ENCODE assay signal across 25 cellular contexts in the genomic region with DNA sequence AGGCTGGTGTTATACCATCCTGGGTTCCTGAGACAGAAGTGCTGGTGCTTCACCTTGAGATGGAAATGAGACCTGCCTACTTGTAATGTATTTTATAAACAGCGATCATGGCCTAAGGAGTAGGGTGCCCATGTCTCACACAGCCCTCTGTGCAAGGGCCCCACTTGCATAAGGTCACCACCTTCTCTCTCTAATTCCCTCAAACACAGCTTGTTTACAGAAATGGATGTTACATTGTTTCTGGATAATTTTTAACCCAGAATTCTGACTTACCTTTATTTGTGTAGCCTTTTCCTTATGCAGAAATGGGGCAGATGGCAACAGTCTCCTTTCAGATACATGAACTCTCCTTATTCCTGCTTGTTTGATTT.
DNase-seq lines count a peak whose midpoint lies in the region; ATAC-seq and TF ChIP-seq lines count a peak whose summit lies in the region.
"Had no signal": no experiment of that assay in that cellular context is flagged by ENCODE, and none has a peak within 500 bp of the region (broad histone marks: within the 10 kb centered on the region; RNA-seq: fewer than 3 reads in every experiment).

No MANE protein-coding gene starts in this region.

- H3K4me1 ChIP-seq in right lobe of liver (peaks cover 0 to 48% (median 14%) of the 10 kb centered on the region in 4 donors), stomach (peaks cover 24 to 89% (median 57%) of the 10 kb centered on the region in 4 donors)
- H3K4me1 ChIP-seq: adrenal gland had no signal

- no CpG with 5 or more reads among the region's 1 CpG for WGBS in right lobe of liver (ENCODE audit: insufficient coverage, low coverage, low lambda C conversion rate, missing lambda C conversion rate)
- 34 to 67% (median 60%) methylated on average over 1 of the region's 1 CpG for WGBS in stomach, 5 donors

- intact Hi-C loops in activated B cell treated with CpG ODN at 0.5 μM for 24 hours (cut with micrococcal nuclease) (no loop called here), right lobe of liver (cut with DNase I) (no loop called here), stomach (cut with DNase I; ENCODE audit: low total_unique reads) (no loop called here)

- H3K36me3 Mint-ChIP-seq in activated B cell treated with CpG ODN at 0.5 μM for 24 hours (ENCODE audit: low read depth): no peaks in the 10 kb centered on the region

- POLR2A ChIA-PET in activated B cell treated with CpG ODN at 0.5 μM for 24 hours (lab: Charles Lee): no interaction called here

- ATAC-seq in GM18517 (IDR thresholded peaks at IDR 0.05; ENCODE audit: unreplicated experiment) (peak; percentile 16), activated B cell treated with CpG ODN at 0.5 μM for 24 hours (ENCODE audit: low read depth) (no peak), right lobe of liver (peak; percentile 76 to 88 (median 80))
- ATAC-seq: SK-N-SH treated with all-trans-retinoic acid at 6 μM for 48 hours had no signal

- no peaks in the 10 kb centered on the region for H3K9me3 Mint-ChIP-seq in activated B cell treated with CpG ODN at 0.5 μM for 24 hours
- H3K9me3 Mint-ChIP-seq: activated naive CD4-positive, alpha-beta T cell treated with anti-CD3 and anti-CD28 coated beads, Interleukin-2, amount 10 ng/mL, durations not matched to agents 7 days and 5 days; brain; stimulated activated naive CD8-positive, alpha-beta T cell treated with anti-CD3 and anti-CD28 coated beads, Interleukin-15, Interleukin-2, amounts not matched to agents 100 ng/mL and 50 ng/mL, for 24 hours; T-helper 1 cell treated with Interleukin-12 subunit alpha and Interleukin-12 subunit beta and Interleukin-4 antibody, amounts not matched to agents 30 μg/mL and 1 μg/mL, for 36 hours had no signal

- CTCF ChIA-PET in activated B cell treated with CpG ODN at 0.5 μM for 24 hours (lab: Charles Lee): no interaction called here

- peak overlapping the region in 1 of 3 donors; percentile 5 for H3K4me3 ChIP-seq in right lobe of liver
- H3K4me3 ChIP-seq in stomach: no peak overlapping the region
- H3K4me3 ChIP-seq: adrenal gland, PC-9, skin epidermis had no signal

- no peaks in the 10 kb centered on the region for H3K27me3 Mint-ChIP-seq in activated B cell treated with CpG ODN at 0.5 μM for 24 hours

- peaks cover 42% of the 10 kb centered on the region for H3K4me1 Mint-ChIP-seq in activated B cell treated with CpG ODN at 0.5 μM for 24 hours

- H3K9me3 ChIP-seq in right lobe of liver: no peaks in the 10 kb centered on the region
- H3K9me3 ChIP-seq in stomach: no peaks in the 10 kb centered on the region
- H3K9me3 ChIP-seq: adrenal gland had no signal

- H3K27ac Mint-ChIP-seq in activated B cell treated with CpG ODN at 0.5 μM for 24 hours: no peak overlapping the region
- H3K27ac Mint-ChIP-seq: activated naive CD4-positive, alpha-beta T cell treated with anti-CD3 and anti-CD28 coated beads, Interleukin-2, amount 10 ng/mL, durations not matched to agents 7 days and 5 days; stimulated activated naive CD8-positive, alpha-beta T cell treated with anti-CD3 and anti-CD28 coated beads, Interleukin-15, Interleukin-2, amounts not matched to agents 100 ng/mL and 50 ng/mL, for 24 hours; T-helper 1 cell treated with Interleukin-12 subunit alpha and Interleukin-12 subunit beta and Interleukin-4 antibody, amounts not matched to agents 30 μg/mL and 1 μg/mL, for 36 hours had no signal

- peak overlapping the region; percentile 8 for H3K4me3 Mint-ChIP-seq in activated B cell treated with CpG ODN at 0.5 μM for 24 hours
- H3K4me3 Mint-ChIP-seq: activated naive CD4-positive, alpha-beta T cell treated with anti-CD3 and anti-CD28 coated beads, Interleukin-2, amount 10 ng/mL, durations not matched to agents 7 days and 5 days; stimulated activated naive CD8-positive, alpha-beta T cell treated with anti-CD3 and anti-CD28 coated beads, Interleukin-15, Interleukin-2, amounts not matched to agents 100 ng/mL and 50 ng/mL, for 24 hours; T-helper 1 cell treated with Interleukin-12 subunit alpha and Interleukin-12 subunit beta and Interleukin-4 antibody, amounts not matched to agents 30 μg/mL and 1 μg/mL, for 36 hours had no signal

- TF ChIP-seq CTCF in activated B cell treated with CpG ODN at 0.5 μM for 24 hours (IDR thresholded peaks at IDR 0.05): no peak
- TF ChIP-seq CTCF in right lobe of liver (IDR thresholded peaks at IDR 0.05): no peak
- no peak for TF ChIP-seq CTCF in stomach (IDR thresholded peaks at IDR 0.05)

- no peak for TF ChIP-seq EP300 in stomach (IDR thresholded peaks at IDR 0.05)

- no peak for TF ChIP-seq POLR2A in right lobe of liver (IDR thresholded peaks at IDR 0.05)
- no peak for TF ChIP-seq POLR2A in stomach (IDR thresholded peaks at IDR 0.05)

- DNase-seq in activated B cell treated with CpG ODN at 0.5 μM for 24 hours (no peak), right lobe of liver (no peak), stomach (no peak), DMS79 treated with DMSO at 0.1 percent for 48 hours (lab: John Stamatoyannopoulos, UW) (no peak)
- no peak for DNase-seq in activated CD8-positive, alpha-beta memory T cell treated with anti-CD3 and anti-CD28 coated beads, Interleukin-2, amount 50 U/mL, for 48 hours
- no peak for DNase-seq in stimulated activated CD4-positive, alpha-beta T cell treated with anti-CD3 and anti-CD28 coated beads, Interleukin-4, amount 100 ng/mL, for 4 hours
- DNase-seq: activated CD4-positive, alpha-beta T cell treated with anti-CD3 and anti-CD28 coated beads, Interleukin-2, amount 50 U/mL, for 48 hours; activated CD8-positive, alpha-beta memory T cell treated with anti-CD3 and anti-CD28 coated beads, Interleukin-2, amount 50 U/mL, for 4 hours; activated naive CD4-positive, alpha-beta T cell treated with anti-CD3 and anti-CD28 coated beads, Interleukin-2, amount 10 ng/mL, durations not matched to agents 7 days and 5 days; adrenal gland; Kasumi-1; NCI-H1436; NCI-H2081; NCI-H2227 treated with DMSO at 0.1 percent for 48 hours; NCI-H69; PC-9; Right ventricle myocardium superior had no signal

- H3K36me3 ChIP-seq in right lobe of liver (no peaks in the 10 kb centered on the region), stomach (peaks cover 5 to 38% (median 25%) of the 10 kb centered on the region in 4 donors)

- H3K27me3 ChIP-seq in right lobe of liver (no peaks in the 10 kb centered on the region), stomach (no peaks in the 10 kb centered on the region)
- H3K27me3 ChIP-seq: adrenal gland had no signal

- H3K27ac ChIP-seq in right lobe of liver (peak overlapping the region; percentile 30 to 85 (median 63)), stomach (peak overlapping the region; percentile 78 to 86 (median 84))
- H3K27ac ChIP-seq: adrenal gland, C4-2B, HL-60, PC-9, skin epidermis had no signal
